In the genomic region with DNA sequence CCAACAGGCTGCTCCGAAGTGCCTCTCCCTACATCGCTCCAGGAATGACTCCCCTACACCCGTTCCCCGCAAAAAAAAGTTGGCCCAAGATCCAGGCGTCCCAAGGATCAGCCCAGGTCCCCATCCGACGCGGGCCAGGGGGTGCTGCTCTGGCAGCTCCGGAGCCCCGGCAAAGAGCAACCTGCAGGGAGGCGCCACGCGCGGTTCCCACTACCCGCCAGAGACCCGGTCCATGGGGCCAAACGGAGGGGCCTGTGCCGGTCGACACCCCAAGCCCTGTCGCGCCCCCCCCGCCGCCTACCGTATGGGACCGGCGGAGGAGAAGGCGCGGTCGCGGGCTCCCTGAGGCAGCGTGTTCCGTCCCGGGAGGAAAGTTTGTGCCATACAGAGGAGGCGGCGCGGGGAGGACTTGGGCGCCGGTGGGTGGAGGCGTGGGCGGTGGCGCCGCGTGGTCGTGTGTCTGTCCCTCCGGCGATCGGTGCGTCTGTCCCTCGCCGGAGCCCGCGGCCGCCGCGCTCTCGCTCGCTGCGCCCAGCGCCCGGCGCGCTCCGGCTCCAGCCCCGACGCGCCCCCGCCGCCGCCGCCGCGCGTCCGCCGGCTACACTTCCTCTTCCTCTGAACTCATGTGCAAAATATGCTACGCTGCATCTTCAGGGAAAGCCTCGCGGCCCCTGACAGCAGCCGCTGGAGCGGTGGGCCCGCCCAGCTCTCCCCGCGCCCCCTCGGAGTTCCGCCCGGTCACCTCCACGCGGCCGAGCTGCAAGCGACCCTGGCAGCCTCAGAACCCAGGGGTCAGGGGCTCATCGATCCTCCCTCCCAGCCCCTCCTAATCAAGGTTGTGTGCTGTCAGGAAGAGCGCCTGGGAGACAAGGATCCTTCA, we compare ENCODE assay signal across 8 cellular contexts. TPM values are rescaled to one million over a fixed set of nuclear protein-coding genes. Genes with fewer than 3 reads are reported as not detected.
DNase-seq lines count a peak whose midpoint lies in the region; FAIRE-seq and TF ChIP-seq lines count a peak whose summit lies in the region.

A gene with protein sequence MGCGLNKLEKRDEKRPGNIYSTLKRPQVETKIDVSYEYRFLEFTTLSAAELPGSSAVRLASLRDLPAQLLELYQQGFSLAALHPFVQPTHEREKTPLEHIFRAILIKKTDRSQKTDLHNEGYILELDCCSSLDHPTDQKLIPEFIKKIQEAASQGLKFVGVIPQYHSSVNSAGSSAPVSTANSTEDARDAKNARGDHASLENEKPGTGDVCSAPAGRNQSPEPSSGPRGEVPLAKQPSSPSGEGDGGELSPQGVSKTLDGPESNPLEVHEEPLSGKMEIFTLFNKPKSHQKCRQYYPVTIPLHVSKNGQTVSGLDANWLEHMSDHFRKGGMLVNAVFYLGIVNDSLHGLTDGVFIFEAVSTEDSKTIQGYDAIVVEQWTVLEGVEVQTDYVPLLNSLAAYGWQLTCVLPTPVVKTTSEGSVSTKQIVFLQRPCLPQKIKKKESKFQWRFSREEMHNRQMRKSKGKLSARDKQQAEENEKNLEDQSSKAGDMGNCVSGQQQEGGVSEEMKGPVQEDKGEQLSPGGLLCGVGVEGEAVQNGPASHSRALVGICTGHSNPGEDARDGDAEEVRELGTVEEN (minus strand): TSS at position 559 of the 880 bp plus-strand sequence. CDS start 19,830 bp downstream, outside the sequence.

- H3K9me3 ChIP-seq in AG04450 (ENCODE audit: control insufficient read depth, insufficient read depth, low read length) (peaks cover 5% of the 10 kb centered on the region; the same call in 1 of the 2 replicates), cardiac muscle cell (ENCODE audit: low read depth) (no peaks in the 10 kb centered on the region), trophoblast cell (ENCODE audit: insufficient read depth, low read depth, low read length) (no peaks in the 10 kb centered on the region)

- TF ChIP-seq CTCF in AG04450 (IDR thresholded peaks at IDR 0.05; ENCODE audit: low read depth, low read length) (peak; percentile 16; the same call in 1 of the 2 replicates), cardiac muscle cell (IDR thresholded peaks at IDR 0.05; ENCODE audit: low read depth, low read length) (no peak)

- POLR2A ChIA-PET in AG04450 (lab: Yijun Ruan, JAX) = interaction anchor here (1.0 to 2.8 kb wide), 2 partner anchors 37 to 56 kb away, joined by 3 to 13 read pairs; no protein-coding TSS in a partner anchor

- TF ChIP-seq POLR2A in H54 (IDR thresholded peaks at IDR 0.05; ENCODE audit: low read depth, low read length) = 0 out of 2 replicates have a peak, but pooled peaks have one; percentile 17

- H3K4me2 ChIP-seq in trophoblast cell (ENCODE audit: low read length) = peak within 1 kb of the TSS; percentile 76

- peak within 1 kb of the TSS; percentile 76 for H3K18ac ChIP-seq in trophoblast cell (ENCODE audit: low read length)

- H3K4ac ChIP-seq in trophoblast cell (ENCODE audit: low read depth, low read length) = peak within 1 kb of the TSS; percentile 27

- peak within 1 kb of the TSS; percentile 82 for H4K8ac ChIP-seq in trophoblast cell (ENCODE audit: low read depth, low read length)

- peak within 1 kb of the TSS; percentile 96 for H3K4me3 ChIP-seq in AG04450 (ENCODE audit: low read depth, low read length)
- peak within 1 kb of the TSS; percentile 87 for H3K4me3 ChIP-seq in cardiac muscle cell
- H3K4me3 ChIP-seq in trophoblast cell (ENCODE audit: low read depth, low read length) = peak within 1 kb of the TSS; percentile 85

- H2AK5ac ChIP-seq in trophoblast cell (ENCODE audit: low read length) = no peak within 1 kb of the TSS

- peak within 1 kb of the TSS; percentile 87 for H2AFZ ChIP-seq in trophoblast cell (ENCODE audit: insufficient read depth, low read length, poor library complexity)

- no peak for FAIRE-seq in H54 (lab: Jason Lieb, UNC)

- peak within 1 kb of the TSS; percentile 18 for H2BK5ac ChIP-seq in trophoblast cell (ENCODE audit: low read depth, low read length, poor library complexity)

- H3K4me1 ChIP-seq in cardiac muscle cell (ENCODE audit: low read depth) (peaks cover 36% of the 10 kb centered on the region), trophoblast cell (ENCODE audit: control insufficient read depth in 1 of 2, insufficient read depth in 2 of 2, low read length in 2 of 2) (peaks cover 8 to 11% of the 10 kb centered on the region in 2 experiments)

- H3K23ac ChIP-seq in trophoblast cell (ENCODE audit: low read length) = no peak within 1 kb of the TSS

- H3K9ac ChIP-seq in trophoblast cell (ENCODE audit: low read length) = peak within 1 kb of the TSS; percentile 67

- H4K12ac ChIP-seq in trophoblast cell (ENCODE audit: low read depth, low read length) = peak within 1 kb of the TSS; percentile 59

- peak within 1 kb of the TSS; percentile 61 for H3K14ac ChIP-seq in trophoblast cell (ENCODE audit: low read length)

- DNase-seq in AG04450 (ENCODE audit: low read depth, low spot score) (peak; percentile 24), H54 (ENCODE audit: insufficient read length, low spot score) (peak; percentile 73), SKM-1 treated with dmso at 0.1 percent for 144 hours (lab: John Stamatoyannopoulos, UW; ENCODE audit: unreplicated experiment) (peak; percentile 47), cardiac muscle cell (ENCODE audit: low read depth in 1 of 2, low spot score in 1 of 2) (peak; percentile 64 to 72), trophoblast cell (peak; percentile 21 to 58), NCI-H446 treated with DMSO at 0.1 percent for 48 hours (lab: John Stamatoyannopoulos, UW) (no peak), DMS114 treated with DMSO at 0.1 percent for 48 hours (lab: John Stamatoyannopoulos, UW; ENCODE audit: unreplicated experiment) (no peak)
- peak; percentile 54 for DNase-seq in activated naive CD4-positive, alpha-beta T cell treated with anti-CD3 and anti-CD28 coated beads, Interleukin-2, amount 50 U/mL, for 16 hours

- no peaks in the 10 kb centered on the region for H3K36me3 ChIP-seq in cardiac muscle cell
- H3K36me3 ChIP-seq in trophoblast cell (ENCODE audit: control insufficient read depth in 1 of 2, insufficient read depth in 2 of 2, low read length in 2 of 2) = no peaks in the 10 kb centered on the region

- H2BK120ac ChIP-seq in trophoblast cell (ENCODE audit: insufficient read depth, low read length, poor library complexity) = peak within 1 kb of the TSS; percentile 57

- H3K27me3 ChIP-seq in AG04450 (ENCODE audit: control insufficient read depth, insufficient read depth, low read length) (no peaks in the 10 kb centered on the region), cardiac muscle cell (no peaks in the 10 kb centered on the region), trophoblast cell (ENCODE audit: insufficient read depth, low read length) (peaks cover 26% of the 10 kb centered on the region)

- peaks cover 6% of the 10 kb centered on the region for H3K79me2 ChIP-seq in trophoblast cell (ENCODE audit: control insufficient read depth, insufficient read depth, low read length, poor library complexity)

- H3K79me1 ChIP-seq in trophoblast cell (ENCODE audit: low read length) = peaks cover 7% of the 10 kb centered on the region

- CTCF ChIA-PET in AG04450 (lab: Charles Lee) = interaction anchor here (0.8 kb wide), 1 partner anchor 223 kb away, joined by 3 read pairs; no protein-coding TSS in a partner anchor

- peak within 1 kb of the TSS; percentile 73 for H2BK12ac ChIP-seq in trophoblast cell (ENCODE audit: low read length)

- no CpG with 5 or more reads among the region's 92 CpGs for WGBS in trophoblast cell (ENCODE audit: extremely low coverage, insufficient coverage, insufficient read length)

- H3K27ac ChIP-seq in AG04450 (ENCODE audit: low read depth, low read length) (peak within 1 kb of the TSS; percentile 87), cardiac muscle cell (no peak within 1 kb of the TSS), trophoblast cell (ENCODE audit: low read depth, low read length) (no peak within 1 kb of the TSS)

- peak within 1 kb of the TSS; percentile 70 for H4K91ac ChIP-seq in trophoblast cell (ENCODE audit: low read depth, low read length)

RNA-seq across cellular contexts. Expression of the gene that starts here (rescaled TPM):
- polyA plus RNA-seq in AG04450 (2011; rRNA removed) = 97.3 and 110 TPM in 2 replicates
- 91.8 and 101 TPM in 2 replicates for polyA minus RNA-seq in AG04450 (2011; rRNA and poly(A)+ RNA removed)
- total RNA-seq in cardiac muscle cell = 42.4 and 50.8 TPM in 2 replicates
- polyA plus RNA-seq in cardiac muscle cell = 30.6 and 46.1 TPM in 2 replicates
- polyA plus RNA-seq in trophoblast cell (2013) = 5.4 and 5.8 TPM in 2 replicates

Comparison
In these comparisons a context has a peak if more than half of its experiments do, and no peak if none do; other contexts are left out.
1. DNase-seq: peak in AG04450 (single experiment), H54 (single experiment), SKM-1 treated with dmso at 0.1 percent for 144 hours (single experiment), activated naive CD4-positive, alpha-beta T cell treated with anti-CD3 and anti-CD28 coated beads, Interleukin-2, amount 50 U/mL, for 16 hours (single experiment), cardiac muscle cell (2 of 2) and trophoblast cell (2 of 2); none in NCI-H446 treated with DMSO at 0.1 percent for 48 hours (single experiment) and DMS114 treated with DMSO at 0.1 percent for 48 hours (single experiment).
2. Peak in every context shown above with its lines, with median percentiles within 50 percentile points of each other: H3K4me3 ChIP-seq.